10 cellular contexts compared by ENCODE assay signal in the genomic region with DNA sequence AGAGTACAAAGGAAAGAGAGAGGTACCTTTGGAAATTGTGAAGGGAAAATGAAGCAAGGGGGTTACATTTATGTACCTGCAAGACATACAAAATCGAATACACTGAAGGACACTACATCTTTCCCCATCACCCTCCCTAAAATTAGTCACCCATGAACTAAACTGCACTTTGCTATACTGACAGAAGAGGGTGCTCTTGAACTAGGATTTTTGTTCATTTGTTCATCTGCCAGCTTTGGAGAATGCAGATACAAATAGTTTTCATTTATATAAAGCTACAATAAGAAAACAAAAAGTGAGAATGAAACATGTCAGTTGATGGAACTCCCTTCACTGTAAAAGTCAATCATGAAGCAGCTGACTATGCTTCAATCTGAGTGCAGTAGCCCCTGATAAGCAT. TPM values are rescaled to one million over a fixed set of nuclear protein-coding genes. Genes with fewer than 3 reads are reported as not detected.
DNase-seq lines count a peak whose midpoint lies in the region; ATAC-seq, FAIRE-seq and TF ChIP-seq lines count a peak whose summit lies in the region.
"Had no signal": no experiment of that assay in that cellular context is flagged by ENCODE, and none has a peak within 500 bp of the region (broad histone marks: within the 10 kb centered on the region; RNA-seq: fewer than 3 reads in every experiment).

No MANE protein-coding gene starts in this region.

- CTCF ChIA-PET in activated CD8-positive, alpha-beta memory T cell treated with anti-CD3 and anti-CD28 coated beads, Interleukin-2, amount 10 ng/mL, durations not matched to agents 7 days and 5 days (lab: Charles Lee): interaction anchor here (0.9 to 2.3 kb wide), 5 partner anchors 86 to 708 kb away, joined by 3 to 17 read pairs (median 4); partner anchors contain the start of gene STAG1

- peaks cover 9% of the 10 kb centered on the region for H3K36me3 Mint-ChIP-seq in activated CD8-positive, alpha-beta memory T cell treated with anti-CD3 and anti-CD28 coated beads, Interleukin-2, amount 10 ng/mL, durations not matched to agents 7 days and 5 days

- peak; percentile 26 for TF ChIP-seq CTCF in bronchial epithelial cell (IDR thresholded peaks at IDR 0.05; ENCODE audit: insufficient read depth, low read length, severe bottlenecking)

- H3K27me3 Mint-ChIP-seq in activated CD8-positive, alpha-beta memory T cell treated with anti-CD3 and anti-CD28 coated beads, Interleukin-2, amount 10 ng/mL, durations not matched to agents 7 days and 5 days: no peaks in the 10 kb centered on the region
- H3K27me3 Mint-ChIP-seq: CD4-positive, alpha-beta T cell had no signal

- H3K4me3 ChIP-seq in bronchial epithelial cell (ENCODE audit: low read depth, low read length): no peak overlapping the region

- peak; percentile 49 for ATAC-seq in activated CD8-positive, alpha-beta memory T cell treated with anti-CD3 and anti-CD28 coated beads, Interleukin-2, amount 10 ng/mL, durations not matched to agents 7 days and 5 days
- ATAC-seq in esophagus mucosa (no peak), HG03565 (IDR thresholded peaks at IDR 0.05; ENCODE audit: unreplicated experiment) (no peak)

- no peak for DNase-seq in activated CD8-positive, alpha-beta memory T cell treated with anti-CD3 and anti-CD28 coated beads, Interleukin-2, amount 10 ng/mL, durations not matched to agents 7 days and 5 days
- DNase-seq in activated CD8-positive, alpha-beta memory T cell treated with anti-CD3 and anti-CD28 coated beads, Interleukin-2, amount 50 U/mL, for 4 hours: no peak
- DNase-seq in NCI-H128 (lab: John Stamatoyannopoulos, UW; ENCODE audit: unreplicated experiment): peak; percentile 4
- DNase-seq in bronchial epithelial cell (ENCODE audit: low read depth): peak; percentile 31
- peak; percentile 11 for DNase-seq in renal cortical epithelial cell (ENCODE audit: low read depth)
- no peak for DNase-seq in posterior vena cava (ENCODE audit: low spot score)
- DNase-seq: CD4-positive, alpha-beta T cell had no signal

- no peak overlapping the region for H3K4me3 Mint-ChIP-seq in activated CD8-positive, alpha-beta memory T cell treated with anti-CD3 and anti-CD28 coated beads, Interleukin-2, amount 10 ng/mL, durations not matched to agents 7 days and 5 days
- H3K4me3 Mint-ChIP-seq: CD4-positive, alpha-beta T cell had no signal

- H3K27ac Mint-ChIP-seq in activated CD8-positive, alpha-beta memory T cell treated with anti-CD3 and anti-CD28 coated beads, Interleukin-2, amount 10 ng/mL, durations not matched to agents 7 days and 5 days: no peak overlapping the region
- H3K27ac Mint-ChIP-seq: activated T-helper 2 cell treated with anti-CD3 and anti-CD28 coated beads, Interferon-gamma antibody, Interleukin-2, Interleukin-4, amounts not matched to agents 10 μg/mL and 5 μg/mL and 100 μg/mL, durations not matched to agents 14 hours and 24 hours and 36 hours; CD4-positive, alpha-beta T cell had no signal

- H3K36me3 ChIP-seq in bronchial epithelial cell (ENCODE audit: control insufficient read depth, insufficient read depth, low read length): peaks cover 1% of the 10 kb centered on the region

- H3K27me3 ChIP-seq in bronchial epithelial cell (ENCODE audit: control insufficient read depth, insufficient read depth, low read length): no peaks in the 10 kb centered on the region

- intact Hi-C loops in posterior vena cava (cut with DNase I): no loop called here

- FAIRE-seq in bronchial epithelial cell (lab: Jason Lieb, UNC): no peak

- peaks cover 2% of the 10 kb centered on the region for H3K4me1 Mint-ChIP-seq in activated CD8-positive, alpha-beta memory T cell treated with anti-CD3 and anti-CD28 coated beads, Interleukin-2, amount 10 ng/mL, durations not matched to agents 7 days and 5 days

- no peaks in the 10 kb centered on the region for H3K9me3 Mint-ChIP-seq in activated CD8-positive, alpha-beta memory T cell treated with anti-CD3 and anti-CD28 coated beads, Interleukin-2, amount 10 ng/mL, durations not matched to agents 7 days and 5 days (ENCODE audit: low read depth)

RNA-seq across cellular contexts. Expression of gene PCCB, which starts 55.7 kb away (rescaled TPM):
- 10 to 100 TPM; 34.5 to 39.2 TPM for total RNA-seq in activated CD8-positive, alpha-beta memory T cell treated with anti-CD3 and anti-CD28 coated beads, Interleukin-2, amount 10 ng/mL, durations not matched to agents 7 days and 5 days
- total RNA-seq in bronchial epithelial cell (56.7 and 62.1 TPM in 2 replicates), renal cortical epithelial cell (86.1 and 111 TPM in 2 replicates), esophagus mucosa (32.0 TPM), posterior vena cava (10 to 100 TPM; 22.3 to 23.7 TPM)

Comparison
In these comparisons a context has a peak if more than half of its experiments do, and no peak if none do; other contexts are left out.
1. DNase-seq: peak in NCI-H128 (single experiment), bronchial epithelial cell (single experiment) and renal cortical epithelial cell (single experiment); none in activated CD8-positive, alpha-beta memory T cell treated with anti-CD3 and anti-CD28 coated beads, Interleukin-2, amount 10 ng/mL, durations not matched to agents 7 days and 5 days (single experiment), activated CD8-positive, alpha-beta memory T cell treated with anti-CD3 and anti-CD28 coated beads, Interleukin-2, amount 50 U/mL, for 4 hours (single experiment) and posterior vena cava (single experiment).